9 cellular contexts compared by ENCODE assay signal in genomic region chr19:1221141-1221903, GRCh38. TPM values are rescaled to one million over a fixed set of nuclear protein-coding genes. Genes with fewer than 3 reads are reported as not detected.
A peak's percentile ranks its signal among the peaks of the same experiment; 100 is the strongest.
DNase-seq lines count a peak whose midpoint lies in the region; ATAC-seq and TF ChIP-seq lines count a peak whose summit lies in the region.
"Had no signal": no experiment of that assay in that cellular context is flagged by ENCODE, and none has a peak within 500 bp of the region (broad histone marks: within the 10 kb centered on the region; RNA-seq: fewer than 3 reads in every experiment).

No MANE protein-coding gene starts in this region.

- DNase-seq in NCI-H82 (lab: John Stamatoyannopoulos, UW): peak; percentile 17
- DNase-seq in NCI-H82 treated with DMSO at 0.1 percent for 48 hours (lab: John Stamatoyannopoulos, UW; ENCODE audit: unreplicated experiment): no peak
- peak in 44 of 61 donors; percentile 14 to 76 (median 44) for DNase-seq in caudate nucleus (lab: John Stamatoyannopoulos, UW)
- peak in 1 of 2 donors; percentile 63 for DNase-seq in left colon
- peak; percentile 48 to 65 for DNase-seq in uterus
- no peak for DNase-seq in NOMO-1 treated with DMSO at 0.1 percent for 48 hours (lab: John Stamatoyannopoulos, UW; ENCODE audit: unreplicated experiment)
- no peak for DNase-seq in HPDE6-E6E7 (ENCODE audit: extremely low spot score)

- no peaks in the 10 kb centered on the region for H3K27me3 ChIP-seq in uterus
- H3K27me3 ChIP-seq: BLaER1 had no signal

- no peaks in the 10 kb centered on the region for H3K36me3 ChIP-seq in uterus

- H3K9me3 ChIP-seq in uterus: no peaks in the 10 kb centered on the region
- H3K9me3 ChIP-seq: BLaER1 had no signal

- no peak for TF ChIP-seq POLR2A in uterus (IDR thresholded peaks at IDR 0.05)

- intact Hi-C loops in left colon (cut with DNase I, micrococcal nuclease): no loop called here
- intact Hi-C loops in uterus (cut with DNase I; ENCODE audit: low total_unique reads): no loop called here

- no peak overlapping the region for H3K4me3 ChIP-seq in uterus
- H3K4me3 ChIP-seq: BLaER1 had no signal

- peaks cover 0 to 8% of the 10 kb centered on the region in 2 donors for H3K4me1 ChIP-seq in uterus

- peak; percentile 77 for ATAC-seq in left colon
- no peak for ATAC-seq in GM19035 (IDR thresholded peaks at IDR 0.05; ENCODE audit: unreplicated experiment)

- peak; percentile 25 to 66 (median 52) for TF ChIP-seq CTCF in uterus (IDR thresholded peaks at IDR 0.05)

- H3K27ac ChIP-seq in caudate nucleus (ENCODE audit: low read depth, low read length): peak overlapping the region; percentile 44
- peak overlapping the region in 1 of 2 donors; percentile 2 for H3K27ac ChIP-seq in uterus
- H3K27ac ChIP-seq: BLaER1 had no signal

RNA-seq across cellular contexts. Expression of gene STK11, which starts 15.7 kb away (rescaled TPM):
- total RNA-seq in left colon (10 to 100 TPM; 71.8 to 91.8 TPM), uterus (10 to 100 TPM; 17.4 to 62.8 (median 43.3) TPM)

RNA-seq across cellular contexts. Expression of gene CBARP, which starts 16.5 kb away (rescaled TPM):
- total RNA-seq in left colon: under 1 TPM; 0.21 to 0.50 TPM
- 1 to 10 TPM in 2 of 4 donors, under 1 TPM in 1, not detected in 1; 0.26 to 1.5 (median 1.0) TPM for total RNA-seq in uterus

RNA-seq across cellular contexts. Expression of gene ATP5F1D, which starts 20.2 kb away (rescaled TPM):
- total RNA-seq in left colon: 100 to 1,000 TPM; 341 to 530 TPM
- 100 to 1,000 TPM in 2 of 4 donors, 10 to 100 TPM in 1, 1 to 10 TPM in 1; 4.7 to 164 (median 68.9) TPM for total RNA-seq in uterus

RNA-seq across cellular contexts. Expression of gene MIDN, which starts 27.1 kb away (rescaled TPM):
- 100 to 1,000 TPM; 202 to 276 TPM for total RNA-seq in left colon
- total RNA-seq in uterus: 100 to 1,000 TPM in 1 of 4 donors, 10 to 100 TPM in 2, under 1 TPM in 1; 0.77 to 108 (median 15.0) TPM

RNA-seq across cellular contexts. Expression of gene SBNO2, which starts 47.3 kb away (rescaled TPM):
- total RNA-seq in left colon (10 to 100 TPM; 58.6 to 71.9 TPM), uterus (100 to 1,000 TPM in 1 of 4 donors, 10 to 100 TPM in 1, 1 to 10 TPM in 2; 4.4 to 107 (median 10.7) TPM)

Comparison
In these comparisons a context has a peak if more than half of its experiments do, and no peak if none do; other contexts are left out.
1. DNase-seq: peak in NCI-H82 (single experiment), caudate nucleus (44 of 61) and uterus (2 of 2); none in NCI-H82 treated with DMSO at 0.1 percent for 48 hours (single experiment), NOMO-1 treated with DMSO at 0.1 percent for 48 hours (single experiment) and HPDE6-E6E7 (single experiment).